In genomic region chr7:150431839-150432658, GRCh38 we compare ENCODE assay signal across 1 cellular context.
TF ChIP-seq lines count a peak whose summit lies in the region.

No MANE protein-coding gene starts in this region.

TF ChIP-seq in IMR-90, 13 proteins besides CTCF, POLR2A, EP300 and RAD21:
- no peak for TF ChIP-seq SMC3 (IDR thresholded peaks at IDR 0.05; ENCODE audit: low read depth, low read length)
- TF ChIP-seq NFE2L2 (IDR thresholded peaks at IDR 0.05; ENCODE audit: low read depth, low read length): no peak
- no peak for TF ChIP-seq CEBPB (IDR thresholded peaks at IDR 0.05; ENCODE audit: low read depth, low read length)
- TF ChIP-seq USF2 (IDR thresholded peaks at IDR 0.05; ENCODE audit: low read depth, low read length): no peak
- TF ChIP-seq MAFK (IDR thresholded peaks at IDR 0.05; ENCODE audit: low read depth, low read length): no peak
- no peak for TF ChIP-seq RCOR1 (IDR thresholded peaks at IDR 0.05; ENCODE audit: insufficient replicate concordance, low read length)
- TF ChIP-seq RFX5 (IDR thresholded peaks at IDR 0.05; ENCODE audit: low read depth, low read length): no peak
- no peak for TF ChIP-seq CHD1 (IDR thresholded peaks at IDR 0.05; ENCODE audit: low read depth, low read length)
- no peak for TF ChIP-seq MXI1 (IDR thresholded peaks at IDR 0.05; ENCODE audit: borderline replicate concordance, low read depth, low read length)
- no peak for TF ChIP-seq FOS (IDR thresholded peaks at IDR 0.05; ENCODE audit: low read depth, low read length)
- TF ChIP-seq BHLHE40 (IDR thresholded peaks at IDR 0.05; ENCODE audit: low read depth, low read length): no peak
- no peak for TF ChIP-seq MAZ (IDR thresholded peaks at IDR 0.05; ENCODE audit: borderline replicate concordance, low read depth, low read length)
- TF ChIP-seq ELK1 (IDR thresholded peaks at IDR 0.05; ENCODE audit: borderline replicate concordance, low read depth, low read length): no peak
